14 cellular contexts compared by ENCODE assay signal in the genomic region with DNA sequence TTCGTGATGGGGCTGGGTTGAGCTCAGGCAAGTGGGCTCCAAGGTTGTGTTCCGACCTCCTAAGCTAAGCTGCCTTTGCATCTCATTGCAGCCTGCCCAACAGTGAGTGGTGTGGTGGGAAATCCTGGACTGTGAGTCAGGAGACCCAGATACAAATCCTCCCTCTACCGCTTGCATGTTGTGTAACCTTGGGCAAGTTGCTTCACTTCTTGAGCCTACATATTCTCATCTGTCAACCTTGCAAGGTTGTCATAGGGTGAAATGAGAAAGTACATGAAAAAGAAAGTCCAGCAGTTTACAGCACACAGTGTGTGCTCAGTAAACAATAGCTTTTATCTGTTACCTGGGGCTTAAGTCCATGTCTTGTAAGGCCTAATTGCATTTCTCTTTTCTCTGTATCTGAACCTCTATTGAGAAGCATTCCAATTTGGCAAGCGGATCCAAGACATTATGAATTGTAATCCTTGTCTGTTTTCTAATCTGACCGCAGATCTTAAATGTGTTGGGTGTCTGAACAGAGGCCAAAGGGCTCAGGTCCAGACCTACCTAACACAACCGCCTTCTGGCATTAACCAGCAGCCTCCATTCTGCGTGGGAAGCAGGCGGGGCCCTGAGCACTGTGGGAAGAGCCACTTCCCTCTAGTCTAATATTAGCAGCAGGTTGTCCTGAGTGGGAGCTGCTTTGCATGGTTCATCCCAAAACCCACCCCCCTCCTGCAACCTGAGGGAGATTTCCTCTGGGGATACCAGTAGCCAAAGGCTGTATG. TPM values are rescaled to one million over a fixed set of nuclear protein-coding genes. Genes with fewer than 3 reads are reported as not detected.
DNase-seq lines count a peak whose midpoint lies in the region; ATAC-seq, FAIRE-seq and TF ChIP-seq lines count a peak whose summit lies in the region.
"Had no signal": no experiment of that assay in that cellular context is flagged by ENCODE, and none has a peak within 500 bp of the region (broad histone marks: within the 10 kb centered on the region; RNA-seq: fewer than 3 reads in every experiment).

No MANE protein-coding gene starts in this region.

- H3K27ac ChIP-seq in astrocyte (ENCODE audit: low read depth, low read length) (no peak overlapping the region), stomach (peak overlapping the region in 4 of 5 donors; percentile 52 to 85 (median 74))
- no peak overlapping the region for H3K27ac ChIP-seq in CD8-positive, alpha-beta memory T cell (ENCODE audit: low read depth, low read length)
- H3K27ac ChIP-seq: coronary artery, SJCRH30, thyroid gland had no signal

- H3K27ac Mint-ChIP-seq in astrocyte (ENCODE audit: unreplicated experiment): no peak overlapping the region
- no peak overlapping the region for H3K27ac Mint-ChIP-seq in mesothelial cell of epicardium
- H3K27ac Mint-ChIP-seq in CD8-positive, alpha-beta memory T cell: no peak overlapping the region

- TF ChIP-seq CTCF in astrocyte (IDR thresholded peaks at IDR 0.05; ENCODE audit: insufficient read depth, low read depth, low read length): no peak
- no peak for TF ChIP-seq CTCF in stomach (IDR thresholded peaks at IDR 0.05)
- no peak for TF ChIP-seq CTCF in mesothelial cell of epicardium (IDR thresholded peaks at IDR 0.05; ENCODE audit: unreplicated experiment)

- H3K27me3 Mint-ChIP-seq in astrocyte (ENCODE audit: low read depth, unreplicated experiment) (peaks cover 48% of the 10 kb centered on the region), mesothelial cell of epicardium (ENCODE audit: low read depth) (peaks cover 21% of the 10 kb centered on the region)
- H3K27me3 Mint-ChIP-seq in CD8-positive, alpha-beta memory T cell: peaks cover 11 to 17% of the 10 kb centered on the region in 2 donors

- H3K9me3 ChIP-seq in astrocyte (ENCODE audit: insufficient read depth, low read depth, low read length) (no peaks in the 10 kb centered on the region), stomach (no peaks in the 10 kb centered on the region)
- H3K9me3 ChIP-seq in CD8-positive, alpha-beta memory T cell (ENCODE audit: low read length): no peaks in the 10 kb centered on the region
- H3K9me3 ChIP-seq: SJCRH30, thyroid gland had no signal

- DNase-seq in M059J (ENCODE audit: low read depth) (peak; percentile 55), astrocyte (ENCODE audit: low read depth) (peak; percentile 70), glomerular visceral epithelial cell (ENCODE audit: extremely low spot score) (peak; percentile 21), stomach (no peak), mesothelial cell of epicardium (ENCODE audit: low spot score in 2 of 2, unreplicated experiment in 2 of 2) (no peak), HuH-7 (ENCODE audit: low spot score) (no peak)
- no peak for DNase-seq in CD8-positive, alpha-beta memory T cell
- DNase-seq: foreskin melanocyte; naive thymus-derived CD8-positive, alpha-beta T cell; thyroid gland had no signal

- H3K4me2 ChIP-seq in astrocyte (ENCODE audit: low read length): no peak overlapping the region

- no peak overlapping the region for H2AFZ ChIP-seq in astrocyte (ENCODE audit: low read depth, low read length)

- no peaks in the 10 kb centered on the region for H3K79me2 ChIP-seq in astrocyte (ENCODE audit: insufficient read depth, low read length)

- H3K4me3 ChIP-seq in astrocyte (ENCODE audit: insufficient read depth, low read depth, low read length): no peak overlapping the region
- H3K4me3 ChIP-seq in stomach: no peak overlapping the region
- no peak overlapping the region for H3K4me3 ChIP-seq in CD8-positive, alpha-beta memory T cell (ENCODE audit: low read length)
- H3K4me3 ChIP-seq: coronary artery, SJCRH30, thyroid gland had no signal

- no peak for TF ChIP-seq EP300 in stomach (IDR thresholded peaks at IDR 0.05)

- no peaks in the 10 kb centered on the region for H3K36me3 ChIP-seq in astrocyte (ENCODE audit: insufficient read depth, low read length)
- no peaks in the 10 kb centered on the region for H3K36me3 ChIP-seq in stomach
- no peaks in the 10 kb centered on the region for H3K36me3 ChIP-seq in CD8-positive, alpha-beta memory T cell (ENCODE audit: insufficient read depth, low read length)
- H3K36me3 ChIP-seq: SJCRH30, thyroid gland had no signal

- H3K9me3 Mint-ChIP-seq in astrocyte (ENCODE audit: unreplicated experiment) (no peaks in the 10 kb centered on the region), mesothelial cell of epicardium (no peaks in the 10 kb centered on the region)
- H3K9me3 Mint-ChIP-seq in CD8-positive, alpha-beta memory T cell: no peaks in the 10 kb centered on the region
- H3K9me3 Mint-ChIP-seq: activated naive CD4-positive, alpha-beta T cell treated with anti-CD3 and anti-CD28 coated beads, Interleukin-2, amount 50 U/mL, for 72 hours; naive thymus-derived CD8-positive, alpha-beta T cell had no signal

- H3K36me3 Mint-ChIP-seq in astrocyte (ENCODE audit: low read depth, unreplicated experiment): no peaks in the 10 kb centered on the region
- no peaks in the 10 kb centered on the region for H3K36me3 Mint-ChIP-seq in mesothelial cell of epicardium
- H3K36me3 Mint-ChIP-seq in CD8-positive, alpha-beta memory T cell: no peaks in the 10 kb centered on the region
- H3K36me3 Mint-ChIP-seq: activated naive CD4-positive, alpha-beta T cell treated with anti-CD3 and anti-CD28 coated beads, Interleukin-2, amount 50 U/mL, for 72 hours; naive thymus-derived CD8-positive, alpha-beta T cell had no signal

- H3K27me3 ChIP-seq in astrocyte (ENCODE audit: insufficient read depth, low read length) (peaks cover 17% of the 10 kb centered on the region), stomach (peaks cover 0 to 9% (median 0%) of the 10 kb centered on the region in 3 donors)
- no peaks in the 10 kb centered on the region for H3K27me3 ChIP-seq in CD8-positive, alpha-beta memory T cell (ENCODE audit: insufficient read depth, low read length, poor library complexity, severe bottlenecking)
- H3K27me3 ChIP-seq: thyroid gland had no signal

- peaks cover 9% of the 10 kb centered on the region for H3K4me1 ChIP-seq in astrocyte (ENCODE audit: insufficient read depth, low read length)
- peaks cover 38 to 80% (median 58%) of the 10 kb centered on the region in 4 donors for H3K4me1 ChIP-seq in stomach
- H3K4me1 ChIP-seq in CD8-positive, alpha-beta memory T cell (ENCODE audit: insufficient read depth, low read length): peaks cover 22% of the 10 kb centered on the region

- no peak for ATAC-seq in HG03571 (IDR thresholded peaks at IDR 0.05; ENCODE audit: unreplicated experiment)
- ATAC-seq: activated naive CD4-positive, alpha-beta T cell treated with anti-CD3 and anti-CD28 coated beads, Interleukin-2, amount 50 U/mL, for 72 hours; naive thymus-derived CD8-positive, alpha-beta T cell had no signal

- peaks cover 3% of the 10 kb centered on the region for H3K4me1 Mint-ChIP-seq in astrocyte (ENCODE audit: low read depth, unreplicated experiment)
- H3K4me1 Mint-ChIP-seq in mesothelial cell of epicardium: peaks cover 57% of the 10 kb centered on the region
- peaks cover 20 to 37% (median 35%) of the 10 kb centered on the region in 3 donors for H3K4me1 Mint-ChIP-seq in CD8-positive, alpha-beta memory T cell

- H3K9ac ChIP-seq in astrocyte (ENCODE audit: low read length): no peak overlapping the region

- TF ChIP-seq POLR2A in stomach (IDR thresholded peaks at IDR 0.05): no peak

- H3K4me3 Mint-ChIP-seq in astrocyte (ENCODE audit: unreplicated experiment): no peak overlapping the region
- H3K4me3 Mint-ChIP-seq in mesothelial cell of epicardium: no peak overlapping the region
- H3K4me3 Mint-ChIP-seq in CD8-positive, alpha-beta memory T cell: peak overlapping the region in 2 of 7 donors; percentile 28 to 51

- no peak for FAIRE-seq in astrocyte (lab: Jason Lieb, UNC)

- CTCF ChIA-PET in CD8-positive, alpha-beta memory T cell (lab: Charles Lee): interaction anchor here (1.2 to 2.7 kb wide), 6 partner anchors 8 to 193 kb away, joined by 3 to 14 read pairs (median 4); partner anchors contain the start of gene ANKS6

- 46 to 62% (median 52%) methylated on average over 8 of the region's 8 CpGs for WGBS in stomach, 5 donors

- intact Hi-C loops in stomach (cut with DNase I; ENCODE audit: low total_unique reads): no loop called here

- POLR2A ChIA-PET in CD8-positive, alpha-beta memory T cell (lab: Charles Lee): no interaction called here

- H4K20me1 ChIP-seq in astrocyte (ENCODE audit: insufficient read depth, low read length): no peaks in the 10 kb centered on the region

RNA-seq across cellular contexts. Expression of gene GALNT12, which starts 1.8 kb away (rescaled TPM):
- 0.76 and 0.81 TPM in 2 replicates for total RNA-seq in M059J (2014; rRNA removed; shearing (Covaris generic))
- total RNA-seq in astrocyte (1.7 TPM in 2 replicates), stomach (100 to 1,000 TPM in 2 of 5 donors, 10 to 100 TPM in 3; 27.7 to 212 (median 60.3) TPM), mesothelial cell of epicardium (10.1 to 10.6 TPM (median 10.3 TPM) in 3 replicates)
- 10 to 100 TPM in 2 of 3 donors, 1 to 10 TPM in 1; 9.0 to 19.4 (median 10.0) TPM for polyA plus RNA-seq in stomach
- total RNA-seq in CD8-positive, alpha-beta memory T cell: 1 to 10 TPM; 4.7 to 4.9 TPM
- polyA plus RNA-seq in CD8-positive, alpha-beta memory T cell: 5.2 TPM

RNA-seq across cellular contexts. Expression of gene ANKS6, which starts 9.3 kb away (rescaled TPM):
- total RNA-seq in M059J (2014; rRNA removed; shearing (Covaris generic)): 4.4 and 14.2 TPM in 2 replicates
- 15.6 and 16.7 TPM in 2 replicates for total RNA-seq in astrocyte
- total RNA-seq in stomach: 10 to 100 TPM; 10.7 to 75.0 (median 26.3) TPM
- polyA plus RNA-seq in stomach: 10 to 100 TPM; 16.8 to 20.2 (median 18.8) TPM
- total RNA-seq in mesothelial cell of epicardium: 40.5 to 48.6 TPM (median 42.0 TPM) in 3 replicates
- total RNA-seq in CD8-positive, alpha-beta memory T cell: 10 to 100 TPM; 16.8 to 17.5 TPM
- polyA plus RNA-seq in CD8-positive, alpha-beta memory T cell: 9.0 TPM

Comparison
In these comparisons a context has a peak if more than half of its experiments do, and no peak if none do; other contexts are left out.
1. DNase-seq: peak in M059J (single experiment), astrocyte (single experiment) and glomerular visceral epithelial cell (single experiment); none in stomach (single experiment), mesothelial cell of epicardium (0 of 2), CD8-positive, alpha-beta memory T cell (0 of 5) and HuH-7 (single experiment).
2. H3K27ac ChIP-seq: peak in stomach (4 of 5); none in astrocyte (single experiment) and CD8-positive, alpha-beta memory T cell (single experiment).